1 cellular context compared by ENCODE assay signal in the genomic region with DNA sequence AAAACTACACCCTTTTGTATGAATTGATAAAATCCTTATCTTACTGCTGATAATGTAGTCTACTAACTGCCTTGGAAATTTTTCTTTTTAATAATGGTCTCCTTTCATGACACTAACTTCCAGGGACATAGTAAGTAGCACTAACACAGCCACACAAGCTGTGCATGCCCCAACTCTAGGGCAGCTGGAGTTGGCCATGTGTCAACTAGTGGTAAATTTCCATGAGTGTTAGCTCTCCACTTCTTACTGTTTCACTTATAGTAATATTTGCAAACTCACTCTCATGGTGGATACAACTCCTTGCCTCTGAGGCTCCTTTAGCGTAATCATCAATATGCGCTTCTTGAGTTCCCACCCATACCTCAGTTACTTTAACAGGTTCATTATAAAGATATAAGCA.
TF ChIP-seq lines count a peak whose summit lies in the region.

No MANE protein-coding gene starts in this region.

TF ChIP-seq in IMR-90, 13 proteins besides CTCF, POLR2A, EP300 and RAD21 (continued from another document):
- TF ChIP-seq MAZ (IDR thresholded peaks at IDR 0.05; ENCODE audit: borderline replicate concordance, low read depth, low read length): no peak
